Comparison of ENCODE assay signal across 25 cellular contexts in genomic region chrX:71450433-71451106, GRCh38.
"Had no signal": no experiment of that assay in that cellular context is flagged by ENCODE, and none has a peak within 500 bp of the region (broad histone marks: within the 10 kb centered on the region; RNA-seq: fewer than 3 reads in every experiment).

No MANE protein-coding gene starts in this region.

- H3K36me3 ChIP-seq: ovary, prostate gland, uterus had no signal

- H3K27me3 ChIP-seq: gastrocnemius medialis, ovary, uterus had no signal

- H3K4me3 ChIP-seq: gastrocnemius medialis, ovary, prostate gland, thoracic aorta, uterus had no signal

- H3K4me1 ChIP-seq: gastrocnemius medialis, prostate gland, uterus had no signal

- DNase-seq: activated CD4-positive, alpha-beta T cell treated with anti-CD3 and anti-CD28 coated beads for 36 hours; activated CD4-positive, CD25-positive, alpha-beta regulatory T cell; activated CD8-positive, alpha-beta memory T cell treated with anti-CD3 and anti-CD28 coated beads, Interleukin-2, amount 10 ng/mL, durations not matched to agents 7 days and 5 days; activated CD8-positive, alpha-beta T cell treated with anti-CD3 and anti-CD28 coated beads, Interleukin-2, amount 10 ng/mL, durations not matched to agents 7 days and 5 days; activated effector memory CD4-positive, alpha-beta T cell treated with Interleukin-2 at 50 U/mL for 16 hours; activated naive CD4-positive, alpha-beta T cell treated with Interleukin-2 at 50 U/mL for 16 hours; anterior cingulate cortex; gastrocnemius medialis; hypothalamus; immature natural killer cell; kidney; left colon; mammary epithelial cell; naive thymus-derived CD4-positive, alpha-beta T cell; ovary; retina; small intestine; stimulated activated CD4-positive, alpha-beta T cell treated with anti-CD3 and anti-CD28 coated beads, Interleukin-4, amount 100 ng/mL, for 24 hours; T-helper 17 cell; T1000; trophoblast cell; uterus had no signal

- H3K9me3 ChIP-seq: gastrocnemius medialis, ovary, prostate gland, thoracic aorta, uterus had no signal

- H3K27ac ChIP-seq: epithelial cell of prostate, gastrocnemius medialis, ovary, prostate gland, thoracic aorta, uterus had no signal
